ENCODE assay signal across 10 cellular contexts in the genomic region with DNA sequence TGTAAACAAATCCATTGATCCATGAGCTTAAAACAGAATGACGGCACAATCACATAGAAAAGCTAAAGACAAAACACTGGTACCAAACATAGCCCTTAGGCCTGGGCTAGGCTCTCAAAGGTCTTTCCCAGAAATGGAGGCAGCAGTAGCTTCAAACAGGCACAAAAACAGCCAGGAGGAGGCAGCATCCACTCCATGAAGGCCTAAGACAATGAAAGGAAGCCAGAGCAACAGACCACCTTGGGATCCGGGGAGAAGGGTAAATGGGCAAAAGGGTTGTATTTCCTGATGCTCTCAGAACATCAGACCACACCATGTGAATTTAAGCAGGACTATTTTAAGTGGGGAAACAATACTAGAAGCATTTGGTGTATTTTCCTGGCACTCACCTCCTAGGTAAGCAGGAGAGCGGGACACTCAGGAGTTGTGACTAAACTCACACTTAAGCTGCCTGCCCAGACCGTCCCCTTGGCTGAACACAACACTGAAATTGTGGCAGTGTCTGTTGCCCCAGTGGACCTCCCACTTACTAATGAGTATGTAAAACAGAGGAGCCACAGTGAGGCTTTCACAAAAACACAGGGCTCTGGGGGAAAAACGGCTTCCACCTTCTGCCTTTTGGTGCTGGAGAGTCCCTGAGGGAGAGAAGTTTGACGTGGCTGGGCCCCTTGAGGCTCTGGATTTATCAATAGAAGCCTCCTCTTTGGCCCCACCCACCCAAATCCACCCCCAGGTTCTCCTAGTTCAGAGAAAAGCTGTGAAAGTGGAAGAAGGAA. TPM values are rescaled to one million over a fixed set of nuclear protein-coding genes. Genes with fewer than 3 reads are reported as not detected.
DNase-seq lines count a peak whose midpoint lies in the region; ATAC-seq and TF ChIP-seq lines count a peak whose summit lies in the region.
"Had no signal": no experiment of that assay in that cellular context is flagged by ENCODE, and none has a peak within 500 bp of the region (broad histone marks: within the 10 kb centered on the region; RNA-seq: fewer than 3 reads in every experiment).

No MANE protein-coding gene starts in this region.

- no peaks in the 10 kb centered on the region for H3K4me1 ChIP-seq in CD4-positive, CD25-positive, alpha-beta regulatory T cell (ENCODE audit: control insufficient read depth, insufficient read depth, low read length, poor library complexity, severe bottlenecking)

- no peaks in the 10 kb centered on the region for H3K9me3 ChIP-seq in CD4-positive, CD25-positive, alpha-beta regulatory T cell (ENCODE audit: control insufficient read depth in 2 of 2, low read length in 2 of 2)

- H3K27me3 ChIP-seq in CD4-positive, CD25-positive, alpha-beta regulatory T cell (ENCODE audit: control insufficient read depth, insufficient read depth, low read length), result no peaks in the 10 kb centered on the region
- no peaks in the 10 kb centered on the region for H3K27me3 ChIP-seq in kidney epithelial cell (ENCODE audit: control insufficient read depth, insufficient read depth, low read length)

- peaks cover 30% of the 10 kb centered on the region for H3K36me3 ChIP-seq in CD4-positive, CD25-positive, alpha-beta regulatory T cell (ENCODE audit: control insufficient read depth, insufficient read depth, low read length)
- no peaks in the 10 kb centered on the region for H3K36me3 ChIP-seq in kidney epithelial cell (ENCODE audit: control insufficient read depth, insufficient read depth, low read length)

- TF ChIP-seq CTCF in kidney epithelial cell (IDR thresholded peaks at IDR 0.05; ENCODE audit: insufficient read depth, low read length, poor library complexity, severe bottlenecking), result peak; percentile 35

- H3K4me1 Mint-ChIP-seq in CD4-positive, CD25-positive, alpha-beta regulatory T cell, result peaks cover 5 to 17% (median 16%) of the 10 kb centered on the region in 4 donors
- peaks cover 35% of the 10 kb centered on the region for H3K4me1 Mint-ChIP-seq in activated T-cell treated with anti-CD3 and anti-CD28 coated beads, Interleukin-2, amount 50 U/mL, for 72 hours (ENCODE audit: low read depth)

- H3K4me3 Mint-ChIP-seq in CD4-positive, CD25-positive, alpha-beta regulatory T cell, result no peak overlapping the region
- H3K4me3 Mint-ChIP-seq in activated T-cell treated with anti-CD3 and anti-CD28 coated beads, Interleukin-2, amount 50 U/mL, for 72 hours, result no peak overlapping the region

- peak overlapping the region in 2 of 3 donors; percentile 65 to 84 for H3K27ac Mint-ChIP-seq in CD4-positive, CD25-positive, alpha-beta regulatory T cell
- H3K27ac Mint-ChIP-seq in activated T-cell treated with anti-CD3 and anti-CD28 coated beads, Interleukin-2, amount 50 U/mL, for 72 hours, result peak overlapping the region; percentile 62

- H3K27me3 Mint-ChIP-seq in CD4-positive, CD25-positive, alpha-beta regulatory T cell, result no peaks in the 10 kb centered on the region
- H3K27me3 Mint-ChIP-seq in activated T-cell treated with anti-CD3 and anti-CD28 coated beads, Interleukin-2, amount 50 U/mL, for 72 hours (ENCODE audit: low read depth), result no peaks in the 10 kb centered on the region

- H3K27ac ChIP-seq in CD4-positive, CD25-positive, alpha-beta regulatory T cell (ENCODE audit: insufficient read depth, low read length, poor library complexity, severe bottlenecking), result no peak overlapping the region

- no peak for ATAC-seq in CD4-positive, CD25-positive, alpha-beta regulatory T cell (ENCODE audit: low read depth in 2 of 2)
- ATAC-seq in GM19463 (IDR thresholded peaks at IDR 0.05; ENCODE audit: unreplicated experiment) (peak; percentile 65), HG03520 (IDR thresholded peaks at IDR 0.05; ENCODE audit: unreplicated experiment) (no peak), HG02678 (IDR thresholded peaks at IDR 0.05; ENCODE audit: unreplicated experiment) (no peak)
- no peak for ATAC-seq in activated T-cell treated with anti-CD3 and anti-CD28 coated beads, Interleukin-2, amount 50 U/mL, for 72 hours (replicated peaks in 1 of 2)

- H3K4me3 ChIP-seq in CD4-positive, CD25-positive, alpha-beta regulatory T cell (ENCODE audit: low read depth, low read length), result no peak overlapping the region
- H3K4me3 ChIP-seq in kidney epithelial cell (ENCODE audit: low read depth, low read length), result no peak overlapping the region

- DNase-seq in CD4-positive, CD25-positive, alpha-beta regulatory T cell, result peak in 1 of 3 donors; percentile 41
- no peak for DNase-seq in activated T-cell treated with anti-CD3 and anti-CD28 coated beads, Interleukin-2, amount 50 U/mL, for 72 hours
- no peak for DNase-seq in kidney epithelial cell (ENCODE audit: low read depth)
- no peak for DNase-seq in AG08396 (ENCODE audit: low spot score)
- DNase-seq in UCSD-AML1 (lab: John Stamatoyannopoulos, UW; ENCODE audit: unreplicated experiment), result no peak
- DNase-seq: retina, RPMI8226 had no signal

- peaks cover 40% of the 10 kb centered on the region for H3K36me3 Mint-ChIP-seq in CD4-positive, CD25-positive, alpha-beta regulatory T cell
- H3K36me3 Mint-ChIP-seq in activated T-cell treated with anti-CD3 and anti-CD28 coated beads, Interleukin-2, amount 50 U/mL, for 72 hours (ENCODE audit: insufficient read depth in 2 of 2), result peaks cover 7 to 26% of the 10 kb centered on the region in 2 donors

- H3K9me3 Mint-ChIP-seq in CD4-positive, CD25-positive, alpha-beta regulatory T cell, result no peaks in the 10 kb centered on the region
- H3K9me3 Mint-ChIP-seq in activated T-cell treated with anti-CD3 and anti-CD28 coated beads, Interleukin-2, amount 50 U/mL, for 72 hours, result no peaks in the 10 kb centered on the region

RNA-seq across cellular contexts. Expression of gene GNPDA1, which starts 11.9 kb away (rescaled TPM):
- total RNA-seq in CD4-positive, CD25-positive, alpha-beta regulatory T cell, result 7.7 TPM
- polyA plus RNA-seq in CD4-positive, CD25-positive, alpha-beta regulatory T cell, result 10 to 100 TPM; 21.6 to 25.4 (median 22.9) TPM
- total RNA-seq in activated T-cell treated with anti-CD3 and anti-CD28 coated beads, Interleukin-2, amount 50 U/mL, for 72 hours, result 10 to 100 TPM; 23.6 to 28.0 TPM
- total RNA-seq in kidney epithelial cell, result 102 and 164 TPM in 2 replicates

RNA-seq across cellular contexts. Expression of gene RNF14, which starts 32.0 kb away (rescaled TPM):
- 24.4 TPM for total RNA-seq in CD4-positive, CD25-positive, alpha-beta regulatory T cell
- polyA plus RNA-seq in CD4-positive, CD25-positive, alpha-beta regulatory T cell, result 10 to 100 TPM; 38.2 to 56.8 (median 48.6) TPM
- 10 to 100 TPM; 38.6 to 40.4 TPM for total RNA-seq in activated T-cell treated with anti-CD3 and anti-CD28 coated beads, Interleukin-2, amount 50 U/mL, for 72 hours
- 68.8 and 95.9 TPM in 2 replicates for total RNA-seq in kidney epithelial cell

RNA-seq across cellular contexts. Expression of gene PCDH12, which starts 42.9 kb away (rescaled TPM):
- not detected for total RNA-seq in CD4-positive, CD25-positive, alpha-beta regulatory T cell
- under 1 TPM; 0.12 to 0.33 (median 0.20) TPM for polyA plus RNA-seq in CD4-positive, CD25-positive, alpha-beta regulatory T cell
- total RNA-seq in activated T-cell treated with anti-CD3 and anti-CD28 coated beads, Interleukin-2, amount 50 U/mL, for 72 hours, result under 1 TPM; 0.31 to 0.58 TPM
- not detected in 2 replicates for total RNA-seq in kidney epithelial cell
